18 cellular contexts compared by ENCODE assay signal in genomic region chr18:49970288-49970687, GRCh38.
DNase-seq lines count a peak whose midpoint lies in the region; ATAC-seq and FAIRE-seq lines count a peak whose summit lies in the region.
"Had no signal": no experiment of that assay in that cellular context is flagged by ENCODE, and none has a peak within 500 bp of the region (broad histone marks: within the 10 kb centered on the region; RNA-seq: fewer than 3 reads in every experiment).

No MANE protein-coding gene starts in this region.

- DNase-seq in NCI-H345 (lab: John Stamatoyannopoulos, UW): no peak
- no peak for DNase-seq in frontal cortex (ENCODE audit: low spot score in 2 of 2)
- no peak for DNase-seq in HuH-7 (ENCODE audit: low spot score)
- DNase-seq in NCI-H187 treated with DMSO at 0.1 percent for 48 hours (lab: John Stamatoyannopoulos, UW): no peak
- DNase-seq: ACHN; activated CD8-positive, alpha-beta memory T cell treated with anti-CD3 and anti-CD28 coated beads, Interleukin-2, amount 10 ng/mL, durations not matched to agents 7 days and 5 days; activated gamma-delta T cell; H7; naive thymus-derived CD4-positive, alpha-beta T cell; NCI-H1105 treated with DMSO at 0.1 percent for 48 hours; NCI-H2171 treated with DMSO at 0.1 percent for 48 hours; psoas muscle; T-cell had no signal

- no peak for FAIRE-seq in frontal cortex (lab: Jason Lieb, UNC)
- FAIRE-seq: K562 had no signal

- peak; percentile 46 for ATAC-seq in GM18498 (IDR thresholded peaks at IDR 0.05; ENCODE audit: unreplicated experiment)
- peak; percentile 69 for ATAC-seq in GM19395 (IDR thresholded peaks at IDR 0.05; ENCODE audit: unreplicated experiment)
- peak; percentile 66 for ATAC-seq in HG02763 (IDR thresholded peaks at IDR 0.05; ENCODE audit: unreplicated experiment)
- ATAC-seq in HG03439 (IDR thresholded peaks at IDR 0.05; ENCODE audit: unreplicated experiment): peak; percentile 56
- ATAC-seq: activated CD8-positive, alpha-beta memory T cell treated with anti-CD3 and anti-CD28 coated beads, Interleukin-2, amount 10 ng/mL, durations not matched to agents 7 days and 5 days; K562; naive thymus-derived CD4-positive, alpha-beta T cell; psoas muscle; T-cell had no signal
